In genomic region chr6:163922562-163922961, GRCh38 we compare ENCODE assay signal across 22 cellular contexts.
"Had no signal": no experiment of that assay in that cellular context is flagged by ENCODE, and none has a peak within 500 bp of the region (broad histone marks: within the 10 kb centered on the region; RNA-seq: fewer than 3 reads in every experiment).

No MANE protein-coding gene starts in this region.

- DNase-seq: activated CD4-positive, alpha-beta memory T cell treated with anti-CD3 and anti-CD28 coated beads, Interleukin-2, amount 10 ng/mL, durations not matched to agents 7 days and 5 days; activated CD4-positive, alpha-beta T cell treated with anti-CD3 and anti-CD28 coated beads for 1 hour; activated CD4-positive, alpha-beta T cell treated with anti-CD3 and anti-CD28 coated beads for 4 hours; activated CD4-positive, alpha-beta T cell treated with anti-CD3 and anti-CD28 coated beads, Interleukin-2, amount 10 ng/mL, durations not matched to agents 7 days and 5 days; activated CD4-positive, alpha-beta T cell treated with anti-CD3 and anti-CD28 coated beads, Interleukin-2, amount 50 U/mL, for 4 hours; activated CD8-positive, alpha-beta memory T cell treated with anti-CD3 and anti-CD28 coated beads, Interleukin-2, amount 50 U/mL, for 48 hours; activated effector memory CD4-positive, alpha-beta T cell treated with Interleukin-2 at 50 U/mL for 16 hours; activated gamma-delta T cell treated with Interleukin-2 at 50 U/mL for 16 hours; activated naive CD4-positive, alpha-beta T cell treated with anti-CD3 and anti-CD28 coated beads, Interleukin-2, amount 50 U/mL, for 16 hours; activated naive CD4-positive, alpha-beta T cell treated with Interleukin-2 at 50 U/mL for 16 hours; activated T-cell treated with anti-CD3 and anti-CD28 coated beads for 4 hours; activated T-cell treated with anti-CD3 and anti-CD28 coated beads, Interleukin-2, amount 50 U/mL, for 24 hours; activated T-cell treated with anti-CD3 and anti-CD28 coated beads, Interleukin-2, amount 50 U/mL, for 72 hours; amniotic stem cell; anterior cingulate cortex; brain microvascular endothelial cell; dorsolateral prefrontal cortex; effector memory CD4-positive, alpha-beta T cell; endodermal cell; foreskin fibroblast; heart left ventricle; T-helper 2 cell had no signal
